In genomic region chr14:29759521-29760340, GRCh38 we compare ENCODE assay signal across 13 cellular contexts.
DNase-seq lines count a peak whose midpoint lies in the region; ATAC-seq and TF ChIP-seq lines count a peak whose summit lies in the region.
"Had no signal": no experiment of that assay in that cellular context is flagged by ENCODE, and none has a peak within 500 bp of the region (broad histone marks: within the 10 kb centered on the region; RNA-seq: fewer than 3 reads in every experiment).

No MANE protein-coding gene starts in this region.

- TF ChIP-seq CTCF in dorsolateral prefrontal cortex (IDR thresholded peaks at IDR 0.05 in 54 of 56, conservative IDR thresholded peaks at IDR 0.05 in 2 of 56; ENCODE audit: low read depth in 1 of 56, partially characterized antibody in 56 of 56) (peak in 2 of 56 donors; percentile 16), MM.1S (IDR thresholded peaks at IDR 0.05; ENCODE audit: low read length) (no peak)

- no peak overlapping the region for H3K4me2 ChIP-seq in MM.1S (ENCODE audit: low read depth, low read length)

- intact Hi-C loops in dorsolateral prefrontal cortex (cut with DNase I): loop anchor here in 1 of 2 donors (5.0 kb wide), 1 partner anchor 43 kb away; no protein-coding TSS in a partner anchor

- no peaks in the 10 kb centered on the region for H3K27me3 ChIP-seq in dorsolateral prefrontal cortex
- no peaks in the 10 kb centered on the region for H3K27me3 ChIP-seq in MM.1S (replicated peaks; ENCODE audit: insufficient read depth, low read length)

- H3K4me3 ChIP-seq in dorsolateral prefrontal cortex (peak overlapping the region in 25 of 59 donors; percentile 0 to 46 (median 19)), MM.1S (ENCODE audit: low read length) (no peak overlapping the region)
- H3K4me3 ChIP-seq: thoracic aorta had no signal

- H3K27ac ChIP-seq in dorsolateral prefrontal cortex (peak overlapping the region; percentile 3 to 94 (median 77)), MM.1S (ENCODE audit: low read length) (no peak overlapping the region)
- H3K27ac ChIP-seq: thoracic aorta had no signal

- DNase-seq in dorsolateral prefrontal cortex: no peak
- no peak for DNase-seq in activated naive CD4-positive, alpha-beta T cell treated with Interleukin-2 at 50 U/mL for 16 hours
- DNase-seq in NAMALWA (ENCODE audit: low spot score): no peak
- DNase-seq in MM.1S: no peak
- no peak for DNase-seq in stimulated activated CD4-positive, alpha-beta T cell treated with anti-CD3 and anti-CD28 coated beads, Interleukin-15, amount 100 ng/mL, for 24 hours
- DNase-seq: activated CD4-positive, CD25-positive, alpha-beta regulatory T cell treated with anti-CD3 and anti-CD28 coated beads, Interleukin-2, amount 50 U/mL, for 72 hours; activated naive CD8-positive, alpha-beta T cell treated with anti-CD3 and anti-CD28 coated beads, Interleukin-2, amount 10 ng/mL, durations not matched to agents 7 days and 5 days; effector CD8-positive, alpha-beta T cell had no signal

- no peaks in the 10 kb centered on the region for H3K4me1 ChIP-seq in MM.1S (ENCODE audit: low read length)

- H3K9me2 ChIP-seq in MM.1S (replicated peaks; ENCODE audit: insufficient read depth, low read length): no peaks in the 10 kb centered on the region

- H3K9ac ChIP-seq in MM.1S (ENCODE audit: low read length): no peak overlapping the region

- H2AFZ ChIP-seq in MM.1S (ENCODE audit: low read length): no peak overlapping the region

- no peaks in the 10 kb centered on the region for H3F3A ChIP-seq in MM.1S (ENCODE audit: insufficient read depth, low read length)

- TF ChIP-seq POLR2A in GM18505 (IDR thresholded peaks at IDR 0.05; ENCODE audit: borderline replicate concordance, extremely low read depth, insufficient read depth, insufficient read length): no peak

- H4K20me1 ChIP-seq in MM.1S (ENCODE audit: insufficient read depth, low read length): no peaks in the 10 kb centered on the region

- ATAC-seq in GM18505 (IDR thresholded peaks at IDR 0.05; ENCODE audit: unreplicated experiment) (peak; percentile 77), GM21717 (IDR thresholded peaks at IDR 0.05; ENCODE audit: unreplicated experiment) (peak; percentile 91), HG03175 (IDR thresholded peaks at IDR 0.05; ENCODE audit: unreplicated experiment) (peak; percentile 80)
- ATAC-seq: natural killer cell treated with Interleukin-12 subunit alpha and Interleukin-12 subunit beta and Interleukin-15 and Interleukin-18, amount 100 ng/mL, for 72 hours had no signal

- H3K79me2 ChIP-seq in MM.1S (ENCODE audit: low read length): no peaks in the 10 kb centered on the region

- H3K36me3 ChIP-seq in MM.1S (replicated peaks; ENCODE audit: insufficient read depth, low read length): no peaks in the 10 kb centered on the region
- H3K36me3 ChIP-seq: thoracic aorta had no signal

- H3K9me3 ChIP-seq in MM.1S (replicated peaks; ENCODE audit: insufficient read depth, low read length): no peaks in the 10 kb centered on the region
- H3K9me3 ChIP-seq: thoracic aorta had no signal
